8 cellular contexts compared by ENCODE assay signal in the genomic region with DNA sequence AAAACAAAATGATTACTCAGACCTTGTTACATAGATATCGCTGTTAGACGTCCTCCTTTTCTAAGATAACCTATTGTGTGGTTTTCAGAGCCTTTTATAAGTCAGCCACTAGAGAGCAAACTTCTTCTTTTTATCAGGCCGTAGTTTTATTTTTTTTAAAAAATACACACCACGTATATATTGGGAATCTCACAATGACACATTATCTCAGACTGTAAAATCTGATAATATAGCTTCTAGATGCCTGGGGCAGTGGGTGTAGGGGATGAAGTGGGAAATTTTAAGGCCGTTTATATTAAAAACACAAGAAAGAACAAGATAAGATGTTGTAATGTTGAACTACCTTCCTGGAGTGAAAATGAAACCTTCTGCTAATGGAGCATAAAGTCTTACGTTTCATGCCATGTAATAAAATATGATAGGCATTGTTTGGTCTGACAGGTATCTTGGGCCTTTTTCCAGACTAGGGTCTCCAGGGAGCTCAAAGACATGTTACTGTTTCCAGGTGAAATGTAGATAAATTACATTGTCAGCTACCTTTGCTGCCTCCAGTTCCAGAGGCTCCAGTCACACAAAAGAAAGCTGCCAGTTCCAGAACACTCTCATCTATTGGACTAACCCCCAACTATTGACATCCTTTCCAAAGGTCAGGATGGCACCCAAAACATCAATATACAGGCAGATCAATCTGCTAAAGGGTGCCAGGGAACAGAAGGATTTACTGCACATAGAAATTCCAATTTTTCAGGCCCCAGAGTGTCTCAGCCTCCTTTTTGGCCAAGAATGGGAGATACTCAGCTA.
DNase-seq lines count a peak whose midpoint lies in the region; ATAC-seq and TF ChIP-seq lines count a peak whose summit lies in the region.

No MANE protein-coding gene starts in this region.

- H3K9me3 ChIP-seq in muscle layer of colon (ENCODE audit: low read length): no peaks in the 10 kb centered on the region

- peak overlapping the region; percentile 9 for H3K9ac ChIP-seq in muscle layer of colon (ENCODE audit: low read length)

- peak; percentile 79 for TF ChIP-seq CTCF in chondrocyte (IDR thresholded peaks at IDR 0.05)

- no peak overlapping the region for H3K27ac Mint-ChIP-seq in chondrocyte (ENCODE audit: unreplicated experiment)

- ATAC-seq in GM19455 (IDR thresholded peaks at IDR 0.05; ENCODE audit: unreplicated experiment) (peak; percentile 81), HG03565 (IDR thresholded peaks at IDR 0.05; ENCODE audit: unreplicated experiment) (peak; percentile 70)

- H3K9me3 Mint-ChIP-seq in chondrocyte (ENCODE audit: low read depth): no peaks in the 10 kb centered on the region

- peak overlapping the region; percentile 64 for H3K4me3 Mint-ChIP-seq in chondrocyte (ENCODE audit: unreplicated experiment)

- H3K27ac ChIP-seq in muscle layer of colon (ENCODE audit: low read depth, low read length): no peak overlapping the region

- peak overlapping the region in 1 of 2 donors; percentile 49 for H3K4me3 ChIP-seq in muscle layer of colon (ENCODE audit: low read depth in 1 of 2, low read length in 2 of 2)

- no peaks in the 10 kb centered on the region for H3K27me3 ChIP-seq in muscle layer of colon (ENCODE audit: control insufficient read depth in 1 of 2, insufficient read depth in 2 of 2, low read length in 2 of 2)

- no peaks in the 10 kb centered on the region for H3K4me1 ChIP-seq in muscle layer of colon (ENCODE audit: insufficient read depth, low read length)

- H3K27me3 Mint-ChIP-seq in chondrocyte (ENCODE audit: low read depth): peaks cover 17% of the 10 kb centered on the region

- H3K36me3 ChIP-seq in muscle layer of colon (ENCODE audit: insufficient read depth, low read length): no peaks in the 10 kb centered on the region

- peaks cover 5% of the 10 kb centered on the region for H3K4me1 Mint-ChIP-seq in chondrocyte (ENCODE audit: low read depth)

- DNase-seq in DMS79 (lab: John Stamatoyannopoulos, UW) (peak; percentile 21), OCI-M1 (lab: John Stamatoyannopoulos, UW) (peak; percentile 81), chondrocyte (ENCODE audit: low spot score) (no peak), NK-92 (lab: John Stamatoyannopoulos, UW; ENCODE audit: unreplicated experiment) (no peak), GM19240 (ENCODE audit: insufficient read length, low spot score) (no peak)

- no peaks in the 10 kb centered on the region for H3K36me3 Mint-ChIP-seq in chondrocyte (ENCODE audit: low read depth)

Comparison
In these comparisons a context has a peak if more than half of its experiments do, and no peak if none do; other contexts are left out.
1. DNase-seq: peak in DMS79 (single experiment) and OCI-M1 (single experiment); none in chondrocyte (single experiment), NK-92 (single experiment) and GM19240 (single experiment).